In genomic region chr4:112153222-112153791, GRCh38 we compare ENCODE assay signal across 15 cellular contexts. TPM values are rescaled to one million over a fixed set of nuclear protein-coding genes. Genes with fewer than 3 reads are reported as not detected.
A peak's percentile ranks its signal among the peaks of the same experiment; 100 is the strongest.
DNase-seq lines count a peak whose midpoint lies in the region; ATAC-seq and TF ChIP-seq lines count a peak whose summit lies in the region.
"Had no signal": no experiment of that assay in that cellular context is flagged by ENCODE, and none has a peak within 500 bp of the region (broad histone marks: within the 10 kb centered on the region; RNA-seq: fewer than 3 reads in every experiment).

No MANE protein-coding gene starts in this region.

- H3K36me3 Mint-ChIP-seq in activated naive CD8-positive, alpha-beta T cell treated with anti-CD3 and anti-CD28 coated beads for 36 hours = peaks cover 40% of the 10 kb centered on the region
- H3K36me3 Mint-ChIP-seq: stimulated activated memory B cell treated with anti-CD40 and anti-IgM and Interleukin-4, amounts not matched to agents 10 μg/mL and 1 μg/mL and 100 μg/mL, for 72 hours had no signal

- H3K4me1 Mint-ChIP-seq in activated naive CD8-positive, alpha-beta T cell treated with anti-CD3 and anti-CD28 coated beads for 36 hours = peaks cover 55% of the 10 kb centered on the region
- peaks cover 60% of the 10 kb centered on the region for H3K4me1 Mint-ChIP-seq in stimulated activated naive CD8-positive, alpha-beta T cell treated with anti-CD3 and anti-CD28 coated beads, Interleukin-15, amount 100 ng/mL, for 72 hours

- H3K4me3 ChIP-seq in NB4 (ENCODE audit: low read depth, low read length) = no peak overlapping the region
- H3K4me3 ChIP-seq: ascending aorta, colonic mucosa, esophagus muscularis mucosa, heart left ventricle had no signal

- DNase-seq in stimulated activated CD4-positive, alpha-beta T cell treated with anti-CD3 and anti-CD28 coated beads, Interleukin-15, amount 100 ng/mL, for 24 hours = peak; percentile 58
- DNase-seq in stimulated activated CD4-positive, alpha-beta T cell treated with anti-CD3 and anti-CD28 coated beads, Interleukin-1b, Interleukin-23, amount 100 ng/mL, for 48 hours = no peak
- DNase-seq in NB4 (ENCODE audit: low read depth) (peak; percentile 37), D341Med (ENCODE audit: low spot score) (no peak), MV-4-11 (lab: John Stamatoyannopoulos, UW) (no peak), OCI-M2 (lab: John Stamatoyannopoulos, UW; ENCODE audit: unreplicated experiment) (no peak)
- peak; percentile 9 for DNase-seq in activated naive CD8-positive, alpha-beta T cell treated with anti-CD3 and anti-CD28 coated beads for 36 hours
- no peak for DNase-seq in stimulated activated naive CD8-positive, alpha-beta T cell treated with anti-CD3 and anti-CD28 coated beads, Interleukin-15, amount 100 ng/mL, for 72 hours
- DNase-seq: C1 segment of cervical spinal cord, colonic mucosa, heart left ventricle, MM.1S had no signal

- no peaks in the 10 kb centered on the region for H3K9me3 Mint-ChIP-seq in activated naive CD8-positive, alpha-beta T cell treated with anti-CD3 and anti-CD28 coated beads for 36 hours
- no peaks in the 10 kb centered on the region for H3K9me3 Mint-ChIP-seq in stimulated activated naive CD8-positive, alpha-beta T cell treated with anti-CD3 and anti-CD28 coated beads, Interleukin-15, amount 100 ng/mL, for 72 hours
- H3K9me3 Mint-ChIP-seq: stimulated activated memory B cell treated with anti-CD40 and anti-IgM and Interleukin-4, amounts not matched to agents 10 μg/mL and 1 μg/mL and 100 μg/mL, for 72 hours had no signal

- peak overlapping the region; percentile 59 for H3K27ac Mint-ChIP-seq in activated naive CD8-positive, alpha-beta T cell treated with anti-CD3 and anti-CD28 coated beads for 36 hours
- peak overlapping the region; percentile 4 to 94 for H3K27ac Mint-ChIP-seq in stimulated activated naive CD8-positive, alpha-beta T cell treated with anti-CD3 and anti-CD28 coated beads, Interleukin-15, amount 100 ng/mL, for 72 hours
- H3K27ac Mint-ChIP-seq: stimulated activated memory B cell treated with anti-CD40 and anti-IgM and Interleukin-4, amounts not matched to agents 10 μg/mL and 1 μg/mL and 100 μg/mL, for 72 hours had no signal

- H3K27me3 Mint-ChIP-seq in activated naive CD8-positive, alpha-beta T cell treated with anti-CD3 and anti-CD28 coated beads for 36 hours = no peaks in the 10 kb centered on the region
- H3K27me3 Mint-ChIP-seq in stimulated activated naive CD8-positive, alpha-beta T cell treated with anti-CD3 and anti-CD28 coated beads, Interleukin-15, amount 100 ng/mL, for 72 hours = no peaks in the 10 kb centered on the region
- H3K27me3 Mint-ChIP-seq: stimulated activated memory B cell treated with anti-CD40 and anti-IgM and Interleukin-4, amounts not matched to agents 10 μg/mL and 1 μg/mL and 100 μg/mL, for 72 hours had no signal

- H3K4me3 Mint-ChIP-seq in activated naive CD8-positive, alpha-beta T cell treated with anti-CD3 and anti-CD28 coated beads for 36 hours = peak overlapping the region; percentile 6
- H3K4me3 Mint-ChIP-seq in stimulated activated naive CD8-positive, alpha-beta T cell treated with anti-CD3 and anti-CD28 coated beads, Interleukin-15, amount 100 ng/mL, for 72 hours = peak overlapping the region; percentile 12 to 80
- H3K4me3 Mint-ChIP-seq: stimulated activated memory B cell treated with anti-CD40 and anti-IgM and Interleukin-4, amounts not matched to agents 10 μg/mL and 1 μg/mL and 100 μg/mL, for 72 hours had no signal

- ATAC-seq in stimulated activated naive CD8-positive, alpha-beta T cell treated with anti-CD3 and anti-CD28 coated beads, Interleukin-15, amount 100 ng/mL, for 72 hours = no peak
- ATAC-seq: heart left ventricle; stimulated activated memory B cell treated with anti-CD40 and anti-IgM and Interleukin-4, amounts not matched to agents 10 μg/mL and 1 μg/mL and 100 μg/mL, for 72 hours had no signal

- TF ChIP-seq POLR2A in NB4 (IDR thresholded peaks at IDR 0.05; ENCODE audit: extremely low read depth, insufficient read length) = no peak

- no peak for TF ChIP-seq CTCF in NB4 (IDR thresholded peaks at IDR 0.05; ENCODE audit: low read depth, low read length)

RNA-seq across cellular contexts. Expression of gene FAM241A, which starts 8.1 kb away (rescaled TPM):
- 1 to 10 TPM; 7.4 to 7.5 TPM for total RNA-seq in activated naive CD8-positive, alpha-beta T cell treated with anti-CD3 and anti-CD28 coated beads for 36 hours

Comparison
In these comparisons a context has a peak if more than half of its experiments do, and no peak if none do; other contexts are left out.
1. DNase-seq: peak in stimulated activated CD4-positive, alpha-beta T cell treated with anti-CD3 and anti-CD28 coated beads, Interleukin-15, amount 100 ng/mL, for 24 hours (single experiment), NB4 (single experiment) and activated naive CD8-positive, alpha-beta T cell treated with anti-CD3 and anti-CD28 coated beads for 36 hours (single experiment); none in stimulated activated CD4-positive, alpha-beta T cell treated with anti-CD3 and anti-CD28 coated beads, Interleukin-1b, Interleukin-23, amount 100 ng/mL, for 48 hours (single experiment), stimulated activated naive CD8-positive, alpha-beta T cell treated with anti-CD3 and anti-CD28 coated beads, Interleukin-15, amount 100 ng/mL, for 72 hours (0 of 2), D341Med (single experiment), MV-4-11 (single experiment) and OCI-M2 (single experiment).